In genomic region chr1:109914587-109915240, GRCh38 we compare ENCODE assay signal across 1 cellular context.
TF ChIP-seq lines count a peak whose summit lies in the region.

No MANE protein-coding gene starts in this region.

TF ChIP-seq in HepG2, 621 proteins besides CTCF, POLR2A, EP300 and RAD21 (continued from another document):
- no peak for TF ChIP-seq AHDC1 (CRISPR knock-in tag; IDR thresholded peaks at IDR 0.05; ENCODE audit: borderline replicate concordance)
- TF ChIP-seq, protein P1, sequence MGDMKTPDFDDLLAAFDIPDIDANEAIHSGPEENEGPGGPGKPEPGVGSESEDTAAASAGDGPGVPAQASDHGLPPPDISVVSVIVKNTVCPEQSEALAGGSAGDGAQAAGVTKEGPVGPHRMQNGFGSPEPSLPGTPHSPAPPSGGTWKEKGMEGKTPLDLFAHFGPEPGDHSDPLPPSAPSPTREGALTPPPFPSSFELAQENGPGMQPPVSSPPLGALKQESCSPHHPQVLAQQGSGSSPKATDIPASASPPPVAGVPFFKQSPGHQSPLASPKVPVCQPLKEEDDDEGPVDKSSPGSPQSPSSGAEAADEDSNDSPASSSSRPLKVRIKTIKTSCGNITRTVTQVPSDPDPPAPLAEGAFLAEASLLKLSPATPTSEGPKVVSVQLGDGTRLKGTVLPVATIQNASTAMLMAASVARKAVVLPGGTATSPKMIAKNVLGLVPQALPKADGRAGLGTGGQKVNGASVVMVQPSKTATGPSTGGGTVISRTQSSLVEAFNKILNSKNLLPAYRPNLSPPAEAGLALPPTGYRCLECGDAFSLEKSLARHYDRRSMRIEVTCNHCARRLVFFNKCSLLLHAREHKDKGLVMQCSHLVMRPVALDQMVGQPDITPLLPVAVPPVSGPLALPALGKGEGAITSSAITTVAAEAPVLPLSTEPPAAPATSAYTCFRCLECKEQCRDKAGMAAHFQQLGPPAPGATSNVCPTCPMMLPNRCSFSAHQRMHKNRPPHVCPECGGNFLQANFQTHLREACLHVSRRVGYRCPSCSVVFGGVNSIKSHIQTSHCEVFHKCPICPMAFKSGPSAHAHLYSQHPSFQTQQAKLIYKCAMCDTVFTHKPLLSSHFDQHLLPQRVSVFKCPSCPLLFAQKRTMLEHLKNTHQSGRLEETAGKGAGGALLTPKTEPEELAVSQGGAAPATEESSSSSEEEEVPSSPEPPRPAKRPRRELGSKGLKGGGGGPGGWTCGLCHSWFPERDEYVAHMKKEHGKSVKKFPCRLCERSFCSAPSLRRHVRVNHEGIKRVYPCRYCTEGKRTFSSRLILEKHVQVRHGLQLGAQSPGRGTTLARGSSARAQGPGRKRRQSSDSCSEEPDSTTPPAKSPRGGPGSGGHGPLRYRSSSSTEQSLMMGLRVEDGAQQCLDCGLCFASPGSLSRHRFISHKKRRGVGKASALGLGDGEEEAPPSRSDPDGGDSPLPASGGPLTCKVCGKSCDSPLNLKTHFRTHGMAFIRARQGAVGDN (CRISPR knock-in tag; IDR thresholded peaks at IDR 0.05), result peak; percentile 38; the same call in 1 of the 2 replicates
- TF ChIP-seq ZNF546 (CRISPR knock-in tag; conservative IDR thresholded peaks at IDR 0.05), result no peak
- no peak for TF ChIP-seq NFYC (CRISPR knock-in tag; IDR thresholded peaks at IDR 0.05)
- no peak for TF ChIP-seq ZNF605 (CRISPR knock-in tag; IDR thresholded peaks at IDR 0.05)
- TF ChIP-seq THAP8 (CRISPR knock-in tag; IDR thresholded peaks at IDR 0.05; ENCODE audit: borderline replicate concordance), result no peak
